1 cellular context compared by ENCODE assay signal in genomic region chr4:107994894-107995293, GRCh38.
TF ChIP-seq lines count a peak whose summit lies in the region.

No MANE protein-coding gene starts in this region.

TF ChIP-seq in K562, 482 proteins besides CTCF, POLR2A, EP300 and RAD21 (continued from another document):
- TF ChIP-seq RREB1 (CRISPR knock-in tag; IDR thresholded peaks at IDR 0.05) = no peak
- TF ChIP-seq GTF2B (IDR thresholded peaks at IDR 0.05; ENCODE audit: extremely low read depth, insufficient read length) = no peak
- TF ChIP-seq DPF2 (IDR thresholded peaks at IDR 0.05) = peak; percentile 76
- TF ChIP-seq MBD2 (IDR thresholded peaks at IDR 0.05; ENCODE audit: borderline replicate concordance, low read depth) = no peak
- TF ChIP-seq MYC (IDR thresholded peaks at IDR 0.05; ENCODE audit: low read depth, low read length) = no peak
- TF ChIP-seq MYC (CRISPR knock-in tag; IDR thresholded peaks at IDR 0.05; ENCODE audit: borderline replicate concordance, low read depth) = no peak
- TF ChIP-seq ZNF274 (IDR thresholded peaks at IDR 0.05; ENCODE audit: borderline replicate concordance, low read depth, low read length) = no peak
- TF ChIP-seq GATA2 (CRISPR knock-in tag; IDR thresholded peaks at IDR 0.05) = peak; percentile 42; the same call in 1 of the 2 replicates
- TF ChIP-seq ZNF280A (IDR thresholded peaks at IDR 0.05; ENCODE audit: low read depth, partially characterized antibody) = no peak
- TF ChIP-seq TAL1 (IDR thresholded peaks at IDR 0.05) = peak; percentile 84
- no peak for TF ChIP-seq KAT8 (IDR thresholded peaks at IDR 0.05; ENCODE audit: low read depth)
- no peak for TF ChIP-seq EZH2 (IDR thresholded peaks at IDR 0.05; ENCODE audit: borderline replicate concordance, low read depth, low read length)
- no peak for TF ChIP-seq SIX5 (IDR thresholded peaks at IDR 0.05; ENCODE audit: borderline replicate concordance in 1 of 2, insufficient read depth in 1 of 2, low read depth in 1 of 2, low read length in 2 of 2)
- TF ChIP-seq ZNF655 (CRISPR knock-in tag; IDR thresholded peaks at IDR 0.05) = no peak
- no peak for TF ChIP-seq SMAD3 (CRISPR knock-in tag; conservative IDR thresholded peaks at IDR 0.05)
- peak; percentile 89 for TF ChIP-seq ARID1B (IDR thresholded peaks at IDR 0.05)
- TF ChIP-seq ZNF140 (CRISPR knock-in tag; IDR thresholded peaks at IDR 0.05) = no peak
- no peak for TF ChIP-seq CREM (IDR thresholded peaks at IDR 0.05; ENCODE audit: low read depth)
- peak; percentile 54; the same call in 1 of the 2 replicates for TF ChIP-seq KLF16 (IDR thresholded peaks at IDR 0.05)
- peak; percentile 75 for TF ChIP-seq SMARCA4 (IDR thresholded peaks at IDR 0.05)
- no peak for TF ChIP-seq KDM5B (IDR thresholded peaks at IDR 0.05; ENCODE audit: insufficient replicate concordance, low read depth, low read length)
- TF ChIP-seq ZNF696 (CRISPR knock-in tag; conservative IDR thresholded peaks at IDR 0.05) = no peak
- TF ChIP-seq TRIM25 (IDR thresholded peaks at IDR 0.05; ENCODE audit: borderline replicate concordance) = no peak
- no peak for TF ChIP-seq ZNF76 (CRISPR knock-in tag; IDR thresholded peaks at IDR 0.05; ENCODE audit: borderline replicate concordance)
- no peak for TF ChIP-seq IRF2 (CRISPR knock-in tag; IDR thresholded peaks at IDR 0.05)
- TF ChIP-seq STAT5A (IDR thresholded peaks at IDR 0.05; ENCODE audit: borderline replicate concordance, low read length) = peak; percentile 28; the same call in 1 of the 2 replicates
- TF ChIP-seq RFX7 (CRISPR knock-in tag; IDR thresholded peaks at IDR 0.05) = no peak
- no peak for TF ChIP-seq ZNF444 (CRISPR knock-in tag; IDR thresholded peaks at IDR 0.05)
- no peak for TF ChIP-seq DIDO1 (tag; IDR thresholded peaks at IDR 0.05; ENCODE audit: low read depth)
- TF ChIP-seq TCF3 (CRISPR knock-in tag; IDR thresholded peaks at IDR 0.05) = peak; percentile 88
